Comparison of ENCODE assay signal across 10 cellular contexts in genomic region chr9:135939351-135940265, GRCh38. TPM values are rescaled to one million over a fixed set of nuclear protein-coding genes. Genes with fewer than 3 reads are reported as not detected.
A peak's percentile ranks its signal among the peaks of the same experiment; 100 is the strongest.
DNase-seq lines count a peak whose midpoint lies in the region; ATAC-seq lines count a peak whose summit lies in the region.
"Had no signal": no experiment of that assay in that cellular context is flagged by ENCODE, and none has a peak within 500 bp of the region (broad histone marks: within the 10 kb centered on the region; RNA-seq: fewer than 3 reads in every experiment).

No MANE protein-coding gene starts in this region.

- H3K4me3 Mint-ChIP-seq in T-helper 2 cell treated with Interferon-gamma antibody and Interleukin-4, amounts not matched to agents 5 μg/mL and 100 μg/mL, for 36 hours: peak overlapping the region; percentile 48
- H3K4me3 Mint-ChIP-seq in activated T-cell treated with anti-CD3 and anti-CD28 coated beads, Interleukin-2, amount 50 U/mL, for 4 hours: no peak overlapping the region
- H3K4me3 Mint-ChIP-seq in naive thymus-derived CD8-positive, alpha-beta T cell: peak overlapping the region in 8 of 10 donors; percentile 12 to 90 (median 62)

- peak; percentile 90 to 91 for ATAC-seq in activated T-cell treated with anti-CD3 and anti-CD28 coated beads, Interleukin-2, amount 50 U/mL, for 4 hours
- ATAC-seq in naive thymus-derived CD8-positive, alpha-beta T cell: peak; percentile 63 to 91
- peak; percentile 80 for ATAC-seq in stimulated activated naive CD8-positive, alpha-beta T cell treated with anti-CD3 and anti-CD28 coated beads, Interleukin-15, Interleukin-2, amounts not matched to agents 100 U/mL and 50 U/mL, for 24 hours
- ATAC-seq: HepG2 had no signal

- peaks cover 5% of the 10 kb centered on the region for H3K9me3 Mint-ChIP-seq in T-helper 2 cell treated with Interferon-gamma antibody and Interleukin-4, amounts not matched to agents 5 μg/mL and 100 μg/mL, for 36 hours
- peaks cover 4% of the 10 kb centered on the region for H3K9me3 Mint-ChIP-seq in activated T-cell treated with anti-CD3 and anti-CD28 coated beads, Interleukin-2, amount 50 U/mL, for 4 hours
- H3K9me3 Mint-ChIP-seq in naive thymus-derived CD8-positive, alpha-beta T cell: peaks cover 0 to 9% (median 0%) of the 10 kb centered on the region in 9 donors

- peaks cover 3% of the 10 kb centered on the region for H3K27me3 Mint-ChIP-seq in T-helper 2 cell treated with Interferon-gamma antibody and Interleukin-4, amounts not matched to agents 5 μg/mL and 100 μg/mL, for 36 hours (ENCODE audit: low read depth)
- no peaks in the 10 kb centered on the region for H3K27me3 Mint-ChIP-seq in activated T-cell treated with anti-CD3 and anti-CD28 coated beads, Interleukin-2, amount 50 U/mL, for 4 hours (ENCODE audit: low read depth)
- peaks cover 0 to 3% (median 0%) of the 10 kb centered on the region in 5 donors for H3K27me3 Mint-ChIP-seq in naive thymus-derived CD8-positive, alpha-beta T cell

- DNase-seq in T-helper 2 cell treated with Interferon-gamma antibody and Interleukin-4, amounts not matched to agents 5 μg/mL and 100 μg/mL, for 36 hours (ENCODE audit: low spot score): peak; percentile 51
- peak; percentile 34 for DNase-seq in activated T-cell treated with anti-CD3 and anti-CD28 coated beads, Interleukin-2, amount 50 U/mL, for 4 hours
- peak in 7 of 10 donors; percentile 13 to 55 (median 41) for DNase-seq in naive thymus-derived CD8-positive, alpha-beta T cell
- peak; percentile 59 for DNase-seq in stimulated activated naive CD8-positive, alpha-beta T cell treated with anti-CD3 and anti-CD28 coated beads, Interleukin-15, Interleukin-2, amounts not matched to agents 100 U/mL and 50 U/mL, for 24 hours
- DNase-seq in NCI-H187 treated with DMSO at 0.1 percent for 48 hours (lab: John Stamatoyannopoulos, UW) (no peak), NCI-H82 treated with DMSO at 0.1 percent for 48 hours (lab: John Stamatoyannopoulos, UW; ENCODE audit: unreplicated experiment) (no peak), occipital lobe (lab: John Stamatoyannopoulos, UW) (no peak)
- DNase-seq: NCI-H524 treated with DMSO at 0.1 percent for 48 hours, SW 1271 had no signal

- H3K36me3 Mint-ChIP-seq in T-helper 2 cell treated with Interferon-gamma antibody and Interleukin-4, amounts not matched to agents 5 μg/mL and 100 μg/mL, for 36 hours (ENCODE audit: low read depth): peaks cover 66% of the 10 kb centered on the region
- peaks cover 44% of the 10 kb centered on the region for H3K36me3 Mint-ChIP-seq in activated T-cell treated with anti-CD3 and anti-CD28 coated beads, Interleukin-2, amount 50 U/mL, for 4 hours (ENCODE audit: insufficient read depth)
- H3K36me3 Mint-ChIP-seq in naive thymus-derived CD8-positive, alpha-beta T cell: peaks cover 13 to 73% (median 31%) of the 10 kb centered on the region in 3 donors

- H3K27ac Mint-ChIP-seq in T-helper 2 cell treated with Interferon-gamma antibody and Interleukin-4, amounts not matched to agents 5 μg/mL and 100 μg/mL, for 36 hours: peak overlapping the region; percentile 88
- peak overlapping the region in 9 of 10 donors; percentile 75 to 99 (median 86) for H3K27ac Mint-ChIP-seq in naive thymus-derived CD8-positive, alpha-beta T cell

- H3K4me1 Mint-ChIP-seq in T-helper 2 cell treated with Interferon-gamma antibody and Interleukin-4, amounts not matched to agents 5 μg/mL and 100 μg/mL, for 36 hours (ENCODE audit: low read depth): peaks cover 7% of the 10 kb centered on the region
- peaks cover 7% of the 10 kb centered on the region for H3K4me1 Mint-ChIP-seq in activated T-cell treated with anti-CD3 and anti-CD28 coated beads, Interleukin-2, amount 50 U/mL, for 4 hours (ENCODE audit: low read depth)
- H3K4me1 Mint-ChIP-seq in naive thymus-derived CD8-positive, alpha-beta T cell: peaks cover 3 to 8% (median 6%) of the 10 kb centered on the region in 4 donors

- POLR2A ChIA-PET in naive thymus-derived CD8-positive, alpha-beta T cell (lab: Charles Lee): interaction anchor here (0.5 kb wide), 1 partner anchor 424 kb away, joined by 4 read pairs; the partner anchor contains the start of gene DNLZ

RNA-seq across cellular contexts. Expression of gene UBAC1, which starts 21.6 kb away (rescaled TPM):
- total RNA-seq in activated T-cell treated with anti-CD3 and anti-CD28 coated beads, Interleukin-2, amount 50 U/mL, for 4 hours: 10 to 100 TPM; 30.4 to 33.4 (median 31.4) TPM
- total RNA-seq in naive thymus-derived CD8-positive, alpha-beta T cell: 10 to 100 TPM; 28.3 to 28.9 TPM
- 10 to 100 TPM; 19.4 to 24.7 (median 20.8) TPM for polyA plus RNA-seq in naive thymus-derived CD8-positive, alpha-beta T cell
- 32.8 TPM for total RNA-seq in occipital lobe

RNA-seq across cellular contexts. Expression of gene CAMSAP1, which starts 32.3 kb away (rescaled TPM):
- total RNA-seq in activated T-cell treated with anti-CD3 and anti-CD28 coated beads, Interleukin-2, amount 50 U/mL, for 4 hours: 10 to 100 TPM; 26.7 to 37.4 (median 29.2) TPM
- total RNA-seq in naive thymus-derived CD8-positive, alpha-beta T cell: 10 to 100 TPM; 26.9 to 32.0 TPM
- 1 to 10 TPM in 2 of 3 donors, under 1 TPM in 1; 0.61 to 2.4 (median 1.1) TPM for polyA plus RNA-seq in naive thymus-derived CD8-positive, alpha-beta T cell
- 128 TPM for total RNA-seq in occipital lobe

Comparison
In these comparisons a context has a peak if more than half of its experiments do, and no peak if none do; other contexts are left out.
1. DNase-seq: peak in T-helper 2 cell treated with Interferon-gamma antibody and Interleukin-4, amounts not matched to agents 5 μg/mL and 100 μg/mL, for 36 hours (single experiment), activated T-cell treated with anti-CD3 and anti-CD28 coated beads, Interleukin-2, amount 50 U/mL, for 4 hours (single experiment), naive thymus-derived CD8-positive, alpha-beta T cell (7 of 10) and stimulated activated naive CD8-positive, alpha-beta T cell treated with anti-CD3 and anti-CD28 coated beads, Interleukin-15, Interleukin-2, amounts not matched to agents 100 U/mL and 50 U/mL, for 24 hours (single experiment); none in NCI-H187 treated with DMSO at 0.1 percent for 48 hours (single experiment), NCI-H82 treated with DMSO at 0.1 percent for 48 hours (single experiment) and occipital lobe (single experiment).
2. Peak in every context shown above with its lines, with median percentiles within 50 percentile points of each other: ATAC-seq.